ENCODE assay signal across 9 cellular contexts in the genomic region with DNA sequence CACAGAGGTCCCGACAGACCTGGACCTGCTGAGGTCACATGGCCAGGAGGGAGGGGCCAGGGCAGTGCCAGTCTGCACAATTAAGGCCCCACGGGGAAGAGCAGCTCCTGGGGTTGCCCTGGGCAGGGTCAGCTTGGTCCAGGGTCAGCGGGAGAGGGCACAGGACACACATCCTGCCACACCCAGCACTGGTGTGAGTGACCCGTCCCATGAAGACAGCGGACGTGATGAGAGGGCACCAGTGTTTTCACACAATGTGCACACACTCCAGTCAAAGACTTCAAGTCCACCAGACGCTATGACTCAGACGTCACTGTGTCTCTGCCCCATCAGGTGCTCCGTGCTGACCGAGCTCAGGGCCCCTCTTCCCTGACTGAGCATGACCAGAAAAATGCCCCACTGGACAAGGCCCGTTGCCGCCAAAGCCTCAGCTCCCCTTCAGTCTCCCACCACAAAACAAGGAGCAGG. TPM values are rescaled to one million over a fixed set of nuclear protein-coding genes. Genes with fewer than 3 reads are reported as not detected.
DNase-seq lines count a peak whose midpoint lies in the region; ATAC-seq, FAIRE-seq and TF ChIP-seq lines count a peak whose summit lies in the region.
"Had no signal": no experiment of that assay in that cellular context is flagged by ENCODE, and none has a peak within 500 bp of the region (broad histone marks: within the 10 kb centered on the region; RNA-seq: fewer than 3 reads in every experiment).

No MANE protein-coding gene starts in this region.

- peaks cover 43% of the 10 kb centered on the region for H3K4me1 Mint-ChIP-seq in activated CD8-positive, alpha-beta memory T cell treated with anti-CD3 and anti-CD28 coated beads, Interleukin-2, amount 10 ng/mL, durations not matched to agents 7 days and 5 days
- H3K4me1 Mint-ChIP-seq in activated naive CD8-positive, alpha-beta T cell treated with anti-CD3 and anti-CD28 coated beads for 36 hours = peaks cover 31% of the 10 kb centered on the region

- no peak for FAIRE-seq in kidney (lab: Jason Lieb, UNC)

- TF ChIP-seq CTCF in kidney (IDR thresholded peaks at IDR 0.05; ENCODE audit: borderline replicate concordance, extremely low read depth, insufficient read depth) = no peak

- no peak overlapping the region for H3K9ac ChIP-seq in kidney (ENCODE audit: low read length in 2 of 2)
- H3K9ac ChIP-seq in stomach smooth muscle (ENCODE audit: low read length in 2 of 2) = peak overlapping the region in 1 of 2 donors; percentile 27

- H3K4me1 ChIP-seq in kidney (ENCODE audit: control insufficient read depth in 1 of 2, insufficient read depth in 1 of 2, low read depth in 1 of 2, low read length in 2 of 2) (peaks cover 8 to 46% of the 10 kb centered on the region in 2 donors), stomach smooth muscle (ENCODE audit: control insufficient read depth, insufficient read depth, low read length) (peaks cover 66% of the 10 kb centered on the region)

- H3K9me3 Mint-ChIP-seq in activated CD8-positive, alpha-beta memory T cell treated with anti-CD3 and anti-CD28 coated beads, Interleukin-2, amount 10 ng/mL, durations not matched to agents 7 days and 5 days (ENCODE audit: low read depth) = no peaks in the 10 kb centered on the region
- no peaks in the 10 kb centered on the region for H3K9me3 Mint-ChIP-seq in activated naive CD8-positive, alpha-beta T cell treated with anti-CD3 and anti-CD28 coated beads for 36 hours

- H3K9me3 ChIP-seq in kidney (ENCODE audit: control insufficient read depth in 1 of 2, low read length in 2 of 2) = no peaks in the 10 kb centered on the region
- H3K9me3 ChIP-seq in stomach smooth muscle (ENCODE audit: control insufficient read depth in 2 of 2, low read length in 2 of 2) = no peaks in the 10 kb centered on the region

- no peak for ATAC-seq in activated CD8-positive, alpha-beta memory T cell treated with anti-CD3 and anti-CD28 coated beads, Interleukin-2, amount 10 ng/mL, durations not matched to agents 7 days and 5 days
- no peak for ATAC-seq in HG03342 (IDR thresholded peaks at IDR 0.05; ENCODE audit: unreplicated experiment)
- no peak for ATAC-seq in HG02973 (IDR thresholded peaks at IDR 0.05; ENCODE audit: unreplicated experiment)

- intact Hi-C loops in kidney (cut with DNase I) = no loop called here

- H3K36me3 Mint-ChIP-seq in activated CD8-positive, alpha-beta memory T cell treated with anti-CD3 and anti-CD28 coated beads, Interleukin-2, amount 10 ng/mL, durations not matched to agents 7 days and 5 days = peaks cover 9% of the 10 kb centered on the region
- H3K36me3 Mint-ChIP-seq in activated naive CD8-positive, alpha-beta T cell treated with anti-CD3 and anti-CD28 coated beads for 36 hours = peaks cover 11% of the 10 kb centered on the region

- peaks cover 0 to 10% of the 10 kb centered on the region in 2 donors for H3K36me3 ChIP-seq in kidney (ENCODE audit: control insufficient read depth in 1 of 2, insufficient read depth in 2 of 2, low read length in 2 of 2)
- peaks cover 7 to 12% of the 10 kb centered on the region in 2 donors for H3K36me3 ChIP-seq in stomach smooth muscle (ENCODE audit: control insufficient read depth in 2 of 2, insufficient read depth in 2 of 2, low read length in 2 of 2)

- no peak for DNase-seq in activated CD8-positive, alpha-beta memory T cell treated with anti-CD3 and anti-CD28 coated beads, Interleukin-2, amount 10 ng/mL, durations not matched to agents 7 days and 5 days
- no peak for DNase-seq in activated CD8-positive, alpha-beta memory T cell treated with anti-CD3 and anti-CD28 coated beads, Interleukin-2, amount 50 U/mL, for 4 hours
- no peak for DNase-seq in activated naive CD8-positive, alpha-beta T cell treated with anti-CD3 and anti-CD28 coated beads for 36 hours
- DNase-seq in kidney (peak; percentile 82), middle frontal gyrus (ENCODE audit: extremely low spot score, low spot score) (no peak)

- CTCF ChIA-PET in activated CD8-positive, alpha-beta memory T cell treated with anti-CD3 and anti-CD28 coated beads, Interleukin-2, amount 10 ng/mL, durations not matched to agents 7 days and 5 days (lab: Charles Lee) = no interaction called here

- H3K27ac Mint-ChIP-seq in activated CD8-positive, alpha-beta memory T cell treated with anti-CD3 and anti-CD28 coated beads, Interleukin-2, amount 10 ng/mL, durations not matched to agents 7 days and 5 days = peak overlapping the region; percentile 70
- H3K27ac Mint-ChIP-seq in activated naive CD8-positive, alpha-beta T cell treated with anti-CD3 and anti-CD28 coated beads for 36 hours = peak overlapping the region; percentile 72

- H3K27ac ChIP-seq in kidney (ENCODE audit: low read depth in 2 of 2, low read length in 2 of 2) = peak overlapping the region in 1 of 2 donors; percentile 11
- peak overlapping the region; percentile 11 for H3K27ac ChIP-seq in stomach smooth muscle (ENCODE audit: low read length)
- H3K27ac ChIP-seq: SK-N-MC had no signal

- H3K4me3 ChIP-seq in kidney (ENCODE audit: low read length in 2 of 2) = no peak overlapping the region
- peak overlapping the region; percentile 8 to 47 for H3K4me3 ChIP-seq in stomach smooth muscle (ENCODE audit: low read length in 2 of 2)
- H3K4me3 ChIP-seq: SK-N-MC had no signal

- no peak overlapping the region for H3K4me3 Mint-ChIP-seq in activated CD8-positive, alpha-beta memory T cell treated with anti-CD3 and anti-CD28 coated beads, Interleukin-2, amount 10 ng/mL, durations not matched to agents 7 days and 5 days
- peak overlapping the region; percentile 32 for H3K4me3 Mint-ChIP-seq in activated naive CD8-positive, alpha-beta T cell treated with anti-CD3 and anti-CD28 coated beads for 36 hours

- no peaks in the 10 kb centered on the region for H3K27me3 Mint-ChIP-seq in activated CD8-positive, alpha-beta memory T cell treated with anti-CD3 and anti-CD28 coated beads, Interleukin-2, amount 10 ng/mL, durations not matched to agents 7 days and 5 days
- H3K27me3 Mint-ChIP-seq in activated naive CD8-positive, alpha-beta T cell treated with anti-CD3 and anti-CD28 coated beads for 36 hours = peaks cover 6% of the 10 kb centered on the region

- no peaks in the 10 kb centered on the region for H3K27me3 ChIP-seq in stomach smooth muscle (ENCODE audit: control insufficient read depth in 1 of 2, insufficient read depth in 2 of 2, low read length in 2 of 2)

RNA-seq across cellular contexts. Expression of a gene that starts 4.2 kb away (rescaled TPM):
- total RNA-seq in activated CD8-positive, alpha-beta memory T cell treated with anti-CD3 and anti-CD28 coated beads, Interleukin-2, amount 10 ng/mL, durations not matched to agents 7 days and 5 days = 100 to 1,000 TPM; 172 to 212 TPM
- total RNA-seq in activated naive CD8-positive, alpha-beta T cell treated with anti-CD3 and anti-CD28 coated beads for 36 hours = 100 to 1,000 TPM; 136 to 138 TPM
- total RNA-seq in kidney = 180 TPM
- 129 TPM for polyA plus RNA-seq in kidney (ENCODE audit: insufficient read depth, low read depth, low replicate concordance)

RNA-seq across cellular contexts. Expression of a gene that starts 4.6 kb away (rescaled TPM):
- not detected for total RNA-seq in activated CD8-positive, alpha-beta memory T cell treated with anti-CD3 and anti-CD28 coated beads, Interleukin-2, amount 10 ng/mL, durations not matched to agents 7 days and 5 days
- not detected for total RNA-seq in activated naive CD8-positive, alpha-beta T cell treated with anti-CD3 and anti-CD28 coated beads for 36 hours
- total RNA-seq in kidney = not detected
- polyA plus RNA-seq in kidney (ENCODE audit: insufficient read depth, low read depth, low replicate concordance) = not detected

RNA-seq across cellular contexts. Expression of a gene that starts 9.7 kb away (rescaled TPM):
- 100 to 1,000 TPM; 295 to 296 TPM for total RNA-seq in activated CD8-positive, alpha-beta memory T cell treated with anti-CD3 and anti-CD28 coated beads, Interleukin-2, amount 10 ng/mL, durations not matched to agents 7 days and 5 days
- total RNA-seq in activated naive CD8-positive, alpha-beta T cell treated with anti-CD3 and anti-CD28 coated beads for 36 hours = 10 to 100 TPM; 76.0 to 80.5 TPM
- total RNA-seq in kidney = 131 TPM
- polyA plus RNA-seq in kidney (ENCODE audit: insufficient read depth, low read depth, low replicate concordance) = 64.1 TPM

RNA-seq across cellular contexts. Expression of a gene that starts 16.5 kb away (rescaled TPM):
- not detected for total RNA-seq in activated CD8-positive, alpha-beta memory T cell treated with anti-CD3 and anti-CD28 coated beads, Interleukin-2, amount 10 ng/mL, durations not matched to agents 7 days and 5 days
- not detected for total RNA-seq in activated naive CD8-positive, alpha-beta T cell treated with anti-CD3 and anti-CD28 coated beads for 36 hours
- 0.44 TPM for total RNA-seq in kidney
- 0.15 TPM for polyA plus RNA-seq in kidney (ENCODE audit: insufficient read depth, low read depth, low replicate concordance)

RNA-seq across cellular contexts. Expression of a gene that starts 23.2 kb away (rescaled TPM):
- total RNA-seq in activated CD8-positive, alpha-beta memory T cell treated with anti-CD3 and anti-CD28 coated beads, Interleukin-2, amount 10 ng/mL, durations not matched to agents 7 days and 5 days = 10 to 100 TPM; 62.7 to 72.9 TPM
- total RNA-seq in activated naive CD8-positive, alpha-beta T cell treated with anti-CD3 and anti-CD28 coated beads for 36 hours = 10 to 100 TPM in 1 of 2 experiments, 1 to 10 TPM in 1; 9.8 to 11.2 TPM
- total RNA-seq in kidney = 20.4 TPM
- 11.7 TPM for polyA plus RNA-seq in kidney (ENCODE audit: insufficient read depth, low read depth, low replicate concordance)

Comparison
In these comparisons a context has a peak if more than half of its experiments do, and no peak if none do; other contexts are left out.
1. H3K4me3 ChIP-seq: peak in stomach smooth muscle (2 of 2); none in kidney (0 of 2).